In the genomic region with DNA sequence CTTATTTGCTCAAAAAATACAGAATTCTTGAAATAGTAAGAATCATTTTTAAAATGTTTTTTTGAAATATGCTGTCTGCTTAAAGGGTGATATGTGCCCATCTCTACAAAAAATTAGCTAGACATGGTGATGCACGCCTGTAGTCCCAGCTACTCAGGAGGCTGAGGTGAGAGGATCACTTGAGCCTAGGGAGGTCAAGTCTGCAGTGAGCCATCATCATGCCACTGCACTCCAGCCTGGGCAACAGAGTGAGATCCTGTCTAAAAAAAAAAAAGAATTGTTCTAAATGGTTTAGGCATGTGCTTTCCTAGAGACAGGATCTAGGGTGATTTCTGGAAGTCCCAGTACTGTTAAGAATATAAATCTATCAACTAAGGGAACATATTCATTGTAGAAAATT, we compare ENCODE assay signal across 17 cellular contexts.
DNase-seq lines count a peak whose midpoint lies in the region; ATAC-seq and TF ChIP-seq lines count a peak whose summit lies in the region.
"Had no signal": no experiment of that assay in that cellular context is flagged by ENCODE, and none has a peak within 500 bp of the region (broad histone marks: within the 10 kb centered on the region; RNA-seq: fewer than 3 reads in every experiment).

No MANE protein-coding gene starts in this region.

- DNase-seq in CD14-positive monocyte (ENCODE audit: low spot score) (no peak), Karpas-422 (no peak), NCI-H1436 (lab: John Stamatoyannopoulos, UW) (no peak), GM23338 (ENCODE audit: low spot score) (no peak)
- no peak for DNase-seq in effector CD8-positive, alpha-beta T cell (lab: John Stamatoyannopoulos, UW)
- DNase-seq: 8988T; activated CD4-positive, alpha-beta T cell treated with anti-CD3 and anti-CD28 coated beads for 36 hours; activated effector memory CD4-positive, alpha-beta T cell treated with Interleukin-2 at 50 U/mL for 16 hours; H9; NCI-H1417 treated with DMSO at 0.1 percent for 48 hours; NCI-H526 treated with DMSO at 0.1 percent for 48 hours; stimulated activated CD4-positive, alpha-beta T cell treated with anti-CD3 and anti-CD28 coated beads, Interleukin-1b, Interleukin-23, amount 100 ng/mL, for 48 hours had no signal

- no peak overlapping the region for H3K4me3 Mint-ChIP-seq in CD14-positive monocyte
- H3K4me3 Mint-ChIP-seq in GM23338 = no peak overlapping the region
- H3K4me3 Mint-ChIP-seq: activated CD4-positive, alpha-beta T cell treated with anti-CD3 and anti-CD28 coated beads for 36 hours; H9; natural killer cell treated with Interleukin-12 subunit alpha and Interleukin-12 subunit beta and Interleukin-15 and Interleukin-18, amount 100 ng/mL, for 72 hours had no signal

- TF ChIP-seq CTCF in CD14-positive monocyte (IDR thresholded peaks at IDR 0.05) (no peak), GM23338 (conservative IDR thresholded peaks at IDR 0.05; ENCODE audit: low read depth in 2 of 2) (no peak)

- intact Hi-C loops in CD14-positive monocyte (cut with micrococcal nuclease) = loop anchor here in 1 of 2 donors (10.0 kb wide), 1 partner anchor 88 kb away; no protein-coding TSS in a partner anchor

- H3K9me3 ChIP-seq in Karpas-422 (ENCODE audit: low read length) = no peaks in the 10 kb centered on the region

- H2AFZ ChIP-seq in Karpas-422 (ENCODE audit: low read length) = peak overlapping the region; percentile 92
- H2AFZ ChIP-seq in GM23338 = no peak overlapping the region

- H3K36me3 ChIP-seq in Karpas-422 (ENCODE audit: insufficient read depth, low read length) = no peaks in the 10 kb centered on the region
- H3K36me3 ChIP-seq in GM23338 (ENCODE audit: insufficient read depth) = no peaks in the 10 kb centered on the region

- H3K27ac ChIP-seq in Karpas-422 (ENCODE audit: low read length) (no peak overlapping the region), GM23338 (ENCODE audit: low read depth) (no peak overlapping the region)

- no peak overlapping the region for H3K4me2 ChIP-seq in Karpas-422 (ENCODE audit: low read depth, low read length, poor library complexity, severe bottlenecking)
- no peak overlapping the region for H3K4me2 ChIP-seq in GM23338

- no peaks in the 10 kb centered on the region for H3K27me3 Mint-ChIP-seq in CD14-positive monocyte (ENCODE audit: low read depth in 3 of 3)
- peaks cover 4% of the 10 kb centered on the region for H3K27me3 Mint-ChIP-seq in GM23338 (ENCODE audit: insufficient read depth, low read depth, poor library complexity)
- H3K27me3 Mint-ChIP-seq: activated CD4-positive, alpha-beta T cell treated with anti-CD3 and anti-CD28 coated beads for 36 hours; natural killer cell treated with Interleukin-12 subunit alpha and Interleukin-12 subunit beta and Interleukin-15 and Interleukin-18, amount 100 ng/mL, for 72 hours had no signal

- H3F3A ChIP-seq in GM23338 (replicated peaks; ENCODE audit: low read depth) = no peaks in the 10 kb centered on the region

- H3K9me2 ChIP-seq in Karpas-422 (replicated peaks; ENCODE audit: insufficient read depth, low read length) = no peaks in the 10 kb centered on the region
- H3K9me2 ChIP-seq in GM23338 (ENCODE audit: insufficient read depth) = no peaks in the 10 kb centered on the region

- H3K27ac Mint-ChIP-seq in CD14-positive monocyte = peak overlapping the region in 5 of 7 donors; percentile 65 to 95 (median 86)
- no peak overlapping the region for H3K27ac Mint-ChIP-seq in GM23338
- H3K27ac Mint-ChIP-seq: activated CD4-positive, alpha-beta T cell treated with anti-CD3 and anti-CD28 coated beads for 36 hours; natural killer cell treated with Interleukin-12 subunit alpha and Interleukin-12 subunit beta and Interleukin-15 and Interleukin-18, amount 100 ng/mL, for 72 hours had no signal

- H3K4me3 ChIP-seq in Karpas-422 (ENCODE audit: low read length) (no peak overlapping the region), GM23338 (no peak overlapping the region)

- H3K27me3 ChIP-seq in Karpas-422 (ENCODE audit: low read length) (no peaks in the 10 kb centered on the region), GM23338 (ENCODE audit: insufficient read depth) (no peaks in the 10 kb centered on the region)

- ATAC-seq in GM19351 (IDR thresholded peaks at IDR 0.05; ENCODE audit: unreplicated experiment) = peak; percentile 13
- ATAC-seq in HG02884 (IDR thresholded peaks at IDR 0.05; ENCODE audit: unreplicated experiment) = peak; percentile 24
- no peak for ATAC-seq in GM23338
- no peak for ATAC-seq in GM18873 (IDR thresholded peaks at IDR 0.05; ENCODE audit: low FRiP score, unreplicated experiment)
- ATAC-seq: natural killer cell treated with Interleukin-12 subunit alpha and Interleukin-12 subunit beta and Interleukin-15 and Interleukin-18, amount 100 ng/mL, for 72 hours; Right ventricle myocardium inferior had no signal

- H4K20me1 ChIP-seq in Karpas-422 (ENCODE audit: insufficient read depth, low read depth, low read length) = no peaks in the 10 kb centered on the region
- H4K20me1 ChIP-seq in GM23338 (replicated peaks; ENCODE audit: insufficient read depth) = no peaks in the 10 kb centered on the region

- H3K36me3 Mint-ChIP-seq in CD14-positive monocyte (peaks cover 2 to 19% of the 10 kb centered on the region in 2 donors), GM23338 (ENCODE audit: low read depth) (peaks cover 38% of the 10 kb centered on the region)

- H3K9me3 Mint-ChIP-seq in CD14-positive monocyte (peaks cover 4 to 17% (median 15%) of the 10 kb centered on the region in 7 donors), GM23338 (peaks cover 57% of the 10 kb centered on the region)
- H3K9me3 Mint-ChIP-seq: natural killer cell treated with Interleukin-12 subunit alpha and Interleukin-12 subunit beta and Interleukin-15 and Interleukin-18, amount 100 ng/mL, for 72 hours had no signal

- H3K4me1 ChIP-seq in Karpas-422 (ENCODE audit: low read length) (peaks cover 11% of the 10 kb centered on the region), GM23338 (ENCODE audit: insufficient read depth) (no peaks in the 10 kb centered on the region)

- no peaks in the 10 kb centered on the region for H3K79me2 ChIP-seq in Karpas-422 (ENCODE audit: low read length)
- H3K79me2 ChIP-seq in GM23338 (replicated peaks; ENCODE audit: insufficient read depth) = no peaks in the 10 kb centered on the region

- no peak overlapping the region for H3K9ac ChIP-seq in Karpas-422 (ENCODE audit: low read length)

- H3K4me1 Mint-ChIP-seq in CD14-positive monocyte (peaks cover 13% of the 10 kb centered on the region), GM23338 (no peaks in the 10 kb centered on the region)
- H3K4me1 Mint-ChIP-seq: H9 had no signal

TF ChIP-seq in GM23338, 12 proteins besides CTCF, POLR2A, EP300 and RAD21 (continues in another document):
- TF ChIP-seq POLR2AphosphoS5 (IDR thresholded peaks at IDR 0.05; ENCODE audit: low read depth) (no peak), EZH2phosphoT487 (IDR thresholded peaks at IDR 0.05; ENCODE audit: unreplicated experiment) (no peak), NANOG (IDR thresholded peaks at IDR 0.05; ENCODE audit: borderline replicate concordance) (no peak), STAT1 (IDR thresholded peaks at IDR 0.05; ENCODE audit: unreplicated experiment) (no peak), EZH2 (IDR thresholded peaks at IDR 0.05; ENCODE audit: low read depth, unreplicated experiment) (no peak), ZNF331 (CRISPR knock-in tag; IDR thresholded peaks at IDR 0.05; ENCODE audit: low read depth) (no peak)
- TF ChIP-seq, protein P1, sequence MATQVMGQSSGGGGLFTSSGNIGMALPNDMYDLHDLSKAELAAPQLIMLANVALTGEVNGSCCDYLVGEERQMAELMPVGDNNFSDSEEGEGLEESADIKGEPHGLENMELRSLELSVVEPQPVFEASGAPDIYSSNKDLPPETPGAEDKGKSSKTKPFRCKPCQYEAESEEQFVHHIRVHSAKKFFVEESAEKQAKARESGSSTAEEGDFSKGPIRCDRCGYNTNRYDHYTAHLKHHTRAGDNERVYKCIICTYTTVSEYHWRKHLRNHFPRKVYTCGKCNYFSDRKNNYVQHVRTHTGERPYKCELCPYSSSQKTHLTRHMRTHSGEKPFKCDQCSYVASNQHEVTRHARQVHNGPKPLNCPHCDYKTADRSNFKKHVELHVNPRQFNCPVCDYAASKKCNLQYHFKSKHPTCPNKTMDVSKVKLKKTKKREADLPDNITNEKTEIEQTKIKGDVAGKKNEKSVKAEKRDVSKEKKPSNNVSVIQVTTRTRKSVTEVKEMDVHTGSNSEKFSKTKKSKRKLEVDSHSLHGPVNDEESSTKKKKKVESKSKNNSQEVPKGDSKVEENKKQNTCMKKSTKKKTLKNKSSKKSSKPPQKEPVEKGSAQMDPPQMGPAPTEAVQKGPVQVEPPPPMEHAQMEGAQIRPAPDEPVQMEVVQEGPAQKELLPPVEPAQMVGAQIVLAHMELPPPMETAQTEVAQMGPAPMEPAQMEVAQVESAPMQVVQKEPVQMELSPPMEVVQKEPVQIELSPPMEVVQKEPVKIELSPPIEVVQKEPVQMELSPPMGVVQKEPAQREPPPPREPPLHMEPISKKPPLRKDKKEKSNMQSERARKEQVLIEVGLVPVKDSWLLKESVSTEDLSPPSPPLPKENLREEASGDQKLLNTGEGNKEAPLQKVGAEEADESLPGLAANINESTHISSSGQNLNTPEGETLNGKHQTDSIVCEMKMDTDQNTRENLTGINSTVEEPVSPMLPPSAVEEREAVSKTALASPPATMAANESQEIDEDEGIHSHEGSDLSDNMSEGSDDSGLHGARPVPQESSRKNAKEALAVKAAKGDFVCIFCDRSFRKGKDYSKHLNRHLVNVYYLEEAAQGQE (IDR thresholded peaks at IDR 0.05; ENCODE audit: unreplicated experiment) = no peak
- TF ChIP-seq, protein P2, sequence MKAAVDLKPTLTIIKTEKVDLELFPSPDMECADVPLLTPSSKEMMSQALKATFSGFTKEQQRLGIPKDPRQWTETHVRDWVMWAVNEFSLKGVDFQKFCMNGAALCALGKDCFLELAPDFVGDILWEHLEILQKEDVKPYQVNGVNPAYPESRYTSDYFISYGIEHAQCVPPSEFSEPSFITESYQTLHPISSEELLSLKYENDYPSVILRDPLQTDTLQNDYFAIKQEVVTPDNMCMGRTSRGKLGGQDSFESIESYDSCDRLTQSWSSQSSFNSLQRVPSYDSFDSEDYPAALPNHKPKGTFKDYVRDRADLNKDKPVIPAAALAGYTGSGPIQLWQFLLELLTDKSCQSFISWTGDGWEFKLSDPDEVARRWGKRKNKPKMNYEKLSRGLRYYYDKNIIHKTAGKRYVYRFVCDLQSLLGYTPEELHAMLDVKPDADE (IDR thresholded peaks at IDR 0.05) = no peak

Comparison
In these comparisons a context has a peak if more than half of its experiments do, and no peak if none do; other contexts are left out.
1. ATAC-seq: peak in GM19351 (single experiment) and HG02884 (single experiment); none in GM23338 (single experiment) and GM18873 (single experiment).